14 cellular contexts compared by ENCODE assay signal in genomic region chr12:90211017-90211416, GRCh38.
DNase-seq lines count a peak whose midpoint lies in the region; FAIRE-seq and TF ChIP-seq lines count a peak whose summit lies in the region.
"Had no signal": no experiment of that assay in that cellular context is flagged by ENCODE, and none has a peak within 500 bp of the region (broad histone marks: within the 10 kb centered on the region; RNA-seq: fewer than 3 reads in every experiment).

No MANE protein-coding gene starts in this region.

- DNase-seq in AG08395 (ENCODE audit: low spot score) (peak; percentile 25), HT-29 (ENCODE audit: low spot score) (peak; percentile 29), astrocyte of the hippocampus (ENCODE audit: low read depth, low spot score) (peak; percentile 36), GM20000 (ENCODE audit: low spot score) (no peak)
- DNase-seq in activated CD4-positive, CD25-positive, alpha-beta regulatory T cell (lab: John Stamatoyannopoulos, UW) = no peak
- DNase-seq in activated CD4-positive, alpha-beta T cell treated with anti-CD3 and anti-CD28 coated beads for 1 hour = no peak
- no peak for DNase-seq in activated naive CD4-positive, alpha-beta T cell (lab: John Stamatoyannopoulos, UW)
- DNase-seq: activated CD4-positive, alpha-beta T cell treated with anti-CD3 and anti-CD28 coated beads, Interleukin-2, amount 10 ng/mL, durations not matched to agents 24 days and 14 days; AML-193; left cardiac atrium; NCI-H1417 treated with DMSO at 0.1 percent for 48 hours; uterus had no signal

- TF ChIP-seq CTCF in GM20000 (IDR thresholded peaks at IDR 0.05; ENCODE audit: extremely low read depth, missing control alignments) = no peak

- FAIRE-seq in islet of Langerhans (lab: Jason Lieb, UNC) = peak; percentile 98
- FAIRE-seq: G401.6 had no signal

Comparison
In these comparisons a context has a peak if more than half of its experiments do, and no peak if none do; other contexts are left out.
1. DNase-seq: peak in AG08395 (single experiment), HT-29 (single experiment) and astrocyte of the hippocampus (single experiment); none in activated CD4-positive, CD25-positive, alpha-beta regulatory T cell (0 of 4), activated CD4-positive, alpha-beta T cell treated with anti-CD3 and anti-CD28 coated beads for 1 hour (single experiment), activated naive CD4-positive, alpha-beta T cell (0 of 4) and GM20000 (single experiment).